In the genomic region with DNA sequence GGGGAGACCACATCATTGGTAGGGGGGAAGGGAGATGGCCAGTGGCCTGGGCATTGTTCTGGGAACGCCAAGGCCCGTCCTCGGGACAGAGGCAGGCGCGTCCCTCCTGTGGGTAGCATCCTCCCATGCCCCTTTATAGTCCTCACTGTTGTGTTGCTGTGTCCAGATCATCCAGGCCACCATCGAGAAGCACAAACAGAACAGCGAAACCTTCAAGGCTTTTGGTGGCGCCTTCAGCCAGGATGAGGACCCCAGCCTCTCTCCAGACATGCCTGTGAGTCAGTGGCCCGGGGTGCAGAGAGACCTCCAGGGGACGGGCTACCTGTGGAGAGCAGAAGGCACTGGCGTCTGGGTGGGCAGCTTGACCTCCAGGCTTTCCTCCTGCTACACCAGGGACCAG, we compare ENCODE assay signal across 22 cellular contexts. TPM values are rescaled to one million over a fixed set of nuclear protein-coding genes. Genes with fewer than 3 reads are reported as not detected.
DNase-seq lines count a peak whose midpoint lies in the region; ATAC-seq and TF ChIP-seq lines count a peak whose summit lies in the region.
"Had no signal": no experiment of that assay in that cellular context is flagged by ENCODE, and none has a peak within 500 bp of the region (broad histone marks: within the 10 kb centered on the region; RNA-seq: fewer than 3 reads in every experiment).

No MANE protein-coding gene starts in this region.

- POLR2A ChIA-PET in Caco-2 (lab: Charles Lee), result no interaction called here

- peak; percentile 23 for DNase-seq in activated CD4-positive, CD25-positive, alpha-beta regulatory T cell treated with anti-CD3 and anti-CD28 coated beads, Interleukin-2, amount 50 U/mL, for 72 hours
- DNase-seq in cardiac septum (ENCODE audit: low spot score) (peak; percentile 41), left ventricle myocardium inferior (no peak), upper lobe of right lung (peak; percentile 37), Caco-2 (no peak)
- no peak for DNase-seq in effector memory CD4-positive, alpha-beta T cell
- DNase-seq: activated CD4-positive, alpha-beta T cell treated with anti-CD3 and anti-CD28 coated beads for 1 hour; glutamatergic neuron; islet precursor cell; NCI-H1436; NCI-H774; retina; spleen had no signal

- H3K4me1 ChIP-seq in left ventricle myocardium inferior (no peaks in the 10 kb centered on the region), upper lobe of right lung (no peaks in the 10 kb centered on the region), Caco-2 (no peaks in the 10 kb centered on the region)
- H3K4me1 ChIP-seq in effector memory CD4-positive, alpha-beta T cell (ENCODE audit: control insufficient read depth, insufficient read depth, low read length, poor library complexity, severe bottlenecking), result peaks cover 38% of the 10 kb centered on the region
- H3K4me1 ChIP-seq: breast epithelium, SJSA1, suprapubic skin had no signal

- no peak for ATAC-seq in activated CD4-positive, CD25-positive, alpha-beta regulatory T cell treated with anti-CD3 and anti-CD28 coated beads, Interleukin-2, amount 50 U/mL, for 24 hours
- ATAC-seq in upper lobe of right lung, result no peak
- no peak for ATAC-seq in GM19035 (IDR thresholded peaks at IDR 0.05; ENCODE audit: unreplicated experiment)
- ATAC-seq: GM23338; natural killer cell treated with Interleukin-12 subunit alpha and Interleukin-12 subunit beta and Interleukin-15 and Interleukin-18, amount 100 ng/mL, for 72 hours had no signal

- H3K4me3 ChIP-seq in left ventricle myocardium inferior, result no peak overlapping the region
- H3K4me3 ChIP-seq in effector memory CD4-positive, alpha-beta T cell (ENCODE audit: insufficient read depth, low read depth, low read length, poor library complexity, severe bottlenecking), result no peak overlapping the region
- no peak overlapping the region for H3K4me3 ChIP-seq in upper lobe of right lung
- H3K4me3 ChIP-seq in Caco-2 (ENCODE audit: low read depth, low read length), result no peak overlapping the region
- H3K4me3 ChIP-seq: breast epithelium, GM23338, ovary, SJSA1, spleen, suprapubic skin had no signal

- no peaks in the 10 kb centered on the region for H3K9me3 Mint-ChIP-seq in Caco-2 (ENCODE audit: unreplicated experiment)
- H3K9me3 Mint-ChIP-seq: GM23338; natural killer cell treated with Interleukin-12 subunit alpha and Interleukin-12 subunit beta and Interleukin-15 and Interleukin-18, amount 100 ng/mL, for 72 hours had no signal

- no peak overlapping the region for H3K27ac ChIP-seq in left ventricle myocardium inferior (replicated peaks)
- H3K27ac ChIP-seq in effector memory CD4-positive, alpha-beta T cell (ENCODE audit: insufficient read depth, low read length, poor library complexity, severe bottlenecking), result peak overlapping the region; percentile 52
- no peak overlapping the region for H3K27ac ChIP-seq in upper lobe of right lung
- H3K27ac ChIP-seq: 22Rv1, breast epithelium, ovary, SJSA1, suprapubic skin had no signal

- no peak for TF ChIP-seq CTCF in left ventricle myocardium inferior (IDR thresholded peaks at IDR 0.05; ENCODE audit: borderline replicate concordance)
- no peak for TF ChIP-seq CTCF in upper lobe of right lung (IDR thresholded peaks at IDR 0.05)
- no peak for TF ChIP-seq CTCF in Caco-2 (IDR thresholded peaks at IDR 0.05; ENCODE audit: insufficient read depth in 1 of 2, low read depth in 1 of 2, low read length in 1 of 2, severe bottlenecking in 1 of 2, unreplicated experiment in 1 of 2)

- no TSS peak for BruUV-seq in Caco-2 (replicated peaks; lab: Mats Ljungman, UMichigan)

- no peaks in the 10 kb centered on the region for H3K9me3 ChIP-seq in left ventricle myocardium inferior (replicated peaks)
- no peaks in the 10 kb centered on the region for H3K9me3 ChIP-seq in effector memory CD4-positive, alpha-beta T cell (ENCODE audit: control insufficient read depth, low read length)
- H3K9me3 ChIP-seq in upper lobe of right lung, result no peaks in the 10 kb centered on the region
- H3K9me3 ChIP-seq in Caco-2, result no peaks in the 10 kb centered on the region
- H3K9me3 ChIP-seq: breast epithelium, ovary, SJSA1, spleen, suprapubic skin had no signal

- intact Hi-C loops in cardiac septum (cut with DNase I) (no loop called here), left ventricle myocardium inferior (cut with micrococcal nuclease) (no loop called here), upper lobe of right lung (cut with DNase I) (no loop called here), Caco-2 (cut with micrococcal nuclease; ENCODE audit: unreplicated experiment) (no loop called here)

- H3K27me3 ChIP-seq in left ventricle myocardium inferior (ENCODE audit: low read depth) (peaks cover 7% of the 10 kb centered on the region), upper lobe of right lung (no peaks in the 10 kb centered on the region), Caco-2 (replicated peaks; ENCODE audit: control insufficient read depth, insufficient read depth, low read length) (no peaks in the 10 kb centered on the region)
- no peaks in the 10 kb centered on the region for H3K27me3 ChIP-seq in effector memory CD4-positive, alpha-beta T cell (replicated peaks; ENCODE audit: control insufficient read depth, insufficient read depth, low read length, poor library complexity, severe bottlenecking)
- H3K27me3 ChIP-seq: breast epithelium, ovary, SJSA1, spleen, suprapubic skin had no signal

- H3K4me1 Mint-ChIP-seq in Caco-2 (ENCODE audit: low read depth, unreplicated experiment), result no peaks in the 10 kb centered on the region

- no peak overlapping the region for H3K4me3 Mint-ChIP-seq in Caco-2 (ENCODE audit: unreplicated experiment)
- H3K4me3 Mint-ChIP-seq: GM23338; natural killer cell treated with Interleukin-12 subunit alpha and Interleukin-12 subunit beta and Interleukin-15 and Interleukin-18, amount 100 ng/mL, for 72 hours had no signal

- no peaks in the 10 kb centered on the region for H3K36me3 ChIP-seq in left ventricle myocardium inferior
- peaks cover 95% of the 10 kb centered on the region for H3K36me3 ChIP-seq in effector memory CD4-positive, alpha-beta T cell (ENCODE audit: control insufficient read depth, insufficient read depth, low read length)
- H3K36me3 ChIP-seq in upper lobe of right lung, result peaks cover 17% of the 10 kb centered on the region
- H3K36me3 ChIP-seq in Caco-2 (ENCODE audit: control insufficient read depth, insufficient read depth, low read length), result no peaks in the 10 kb centered on the region; the same call in 1 of the 2 replicates
- H3K36me3 ChIP-seq: breast epithelium, ovary, SJSA1 had no signal

- no peaks in the 10 kb centered on the region for H3K27me3 Mint-ChIP-seq in Caco-2 (ENCODE audit: insufficient read depth, unreplicated experiment)
- H3K27me3 Mint-ChIP-seq: natural killer cell treated with Interleukin-12 subunit alpha and Interleukin-12 subunit beta and Interleukin-15 and Interleukin-18, amount 100 ng/mL, for 72 hours had no signal

- CTCF ChIA-PET in Caco-2 (lab: Charles Lee), result no interaction called here

- peaks cover 23% of the 10 kb centered on the region for H3K36me3 Mint-ChIP-seq in Caco-2 (ENCODE audit: insufficient read depth, unreplicated experiment)

- no peak overlapping the region for H3K27ac Mint-ChIP-seq in Caco-2 (ENCODE audit: unreplicated experiment)
- H3K27ac Mint-ChIP-seq: GM23338 had no signal

RNA-seq across cellular contexts. Expression of a gene that starts 38.4 kb away (rescaled TPM):
- total RNA-seq in cardiac septum, result 1.1 TPM
- 0.60 TPM for total RNA-seq in left ventricle myocardium inferior
- 4.8 TPM for total RNA-seq in upper lobe of right lung
- total RNA-seq in Caco-2 (2022), result 2.2 and 2.9 TPM in 2 replicates
- total RNA-seq: SJSA1 had no signal

Comparison
In these comparisons a context has a peak if more than half of its experiments do, and no peak if none do; other contexts are left out.
1. DNase-seq: peak in activated CD4-positive, CD25-positive, alpha-beta regulatory T cell treated with anti-CD3 and anti-CD28 coated beads, Interleukin-2, amount 50 U/mL, for 72 hours (single experiment), cardiac septum (single experiment) and upper lobe of right lung (single experiment); none in left ventricle myocardium inferior (single experiment), effector memory CD4-positive, alpha-beta T cell (0 of 3) and Caco-2 (0 of 2).